In genomic region chr1:207868252-207868768, GRCh38 we compare ENCODE assay signal across 8 cellular contexts. TPM values are rescaled to one million over a fixed set of nuclear protein-coding genes. Genes with fewer than 3 reads are reported as not detected.
DNase-seq lines count a peak whose midpoint lies in the region; ATAC-seq and TF ChIP-seq lines count a peak whose summit lies in the region.

No MANE protein-coding gene starts in this region.

- intact Hi-C loops in natural killer cell (cut with micrococcal nuclease) = loop anchor here (2.0 kb wide), 1 partner anchor 70 kb away; no protein-coding TSS in a partner anchor

- TF ChIP-seq CTCF in natural killer cell (IDR thresholded peaks at IDR 0.05) = no peak

- H3K36me3 Mint-ChIP-seq in activated CD8-positive, alpha-beta T cell treated with anti-CD3 and anti-CD28 coated beads, Interleukin-2, amount 10 ng/mL, durations not matched to agents 7 days and 5 days (ENCODE audit: low read depth) = peaks cover 41% of the 10 kb centered on the region
- no peaks in the 10 kb centered on the region for H3K36me3 Mint-ChIP-seq in natural killer cell

- POLR2A ChIA-PET in activated CD8-positive, alpha-beta T cell treated with anti-CD3 and anti-CD28 coated beads, Interleukin-2, amount 10 ng/mL, durations not matched to agents 7 days and 5 days (lab: Charles Lee) = interaction anchor here (0.5 to 3.7 kb wide), 11 partner anchors 12 to 768 kb away, joined by 3 to 26 read pairs (median 6); no protein-coding TSS in a partner anchor

- CTCF ChIA-PET in activated CD8-positive, alpha-beta T cell treated with anti-CD3 and anti-CD28 coated beads, Interleukin-2, amount 10 ng/mL, durations not matched to agents 7 days and 5 days (lab: Charles Lee) = interaction anchor here (0.5 to 20.0 kb wide), 27 partner anchors 8 to 247 kb away, joined by 3 to 656 read pairs (median 6); no protein-coding TSS in a partner anchor

- peak overlapping the region; percentile 93 for H3K4me3 Mint-ChIP-seq in activated CD8-positive, alpha-beta T cell treated with anti-CD3 and anti-CD28 coated beads, Interleukin-2, amount 10 ng/mL, durations not matched to agents 7 days and 5 days
- H3K4me3 Mint-ChIP-seq in natural killer cell = peak overlapping the region; percentile 94

- peak; percentile 26 for ATAC-seq in HG03066 (IDR thresholded peaks at IDR 0.05; ENCODE audit: low read depth, unreplicated experiment)
- peak; percentile 28 for ATAC-seq in activated CD8-positive, alpha-beta T cell treated with anti-CD3 and anti-CD28 coated beads, Interleukin-2, amount 10 ng/mL, durations not matched to agents 7 days and 5 days
- peak; percentile 16 to 49 (median 35) for ATAC-seq in natural killer cell
- no peak for ATAC-seq in HG03457 (IDR thresholded peaks at IDR 0.05; ENCODE audit: unreplicated experiment)

- no peaks in the 10 kb centered on the region for H3K27me3 Mint-ChIP-seq in activated CD8-positive, alpha-beta T cell treated with anti-CD3 and anti-CD28 coated beads, Interleukin-2, amount 10 ng/mL, durations not matched to agents 7 days and 5 days (ENCODE audit: low read depth)
- H3K27me3 Mint-ChIP-seq in natural killer cell (ENCODE audit: low read depth in 2 of 2) = no peaks in the 10 kb centered on the region

- DNase-seq in DMS 273 (lab: John Stamatoyannopoulos, UW; ENCODE audit: unreplicated experiment) (peak; percentile 42), DMS 273 treated with DMSO at 0.1 percent for 48 hours (lab: John Stamatoyannopoulos, UW) (no peak), fibroblast of gingiva (ENCODE audit: low read depth) (peak; percentile 45), natural killer cell (peak; percentile 39), NCI-H1694 (lab: John Stamatoyannopoulos, UW) (no peak)
- DNase-seq in activated CD8-positive, alpha-beta T cell treated with anti-CD3 and anti-CD28 coated beads, Interleukin-2, amount 10 ng/mL, durations not matched to agents 7 days and 5 days = peak; percentile 49

- peak overlapping the region; percentile 86 for H3K27ac Mint-ChIP-seq in activated CD8-positive, alpha-beta T cell treated with anti-CD3 and anti-CD28 coated beads, Interleukin-2, amount 10 ng/mL, durations not matched to agents 7 days and 5 days
- H3K27ac Mint-ChIP-seq in natural killer cell = peak overlapping the region in 1 of 2 donors; percentile 37

- H3K9me3 Mint-ChIP-seq in activated CD8-positive, alpha-beta T cell treated with anti-CD3 and anti-CD28 coated beads, Interleukin-2, amount 10 ng/mL, durations not matched to agents 7 days and 5 days (ENCODE audit: insufficient read depth) = no peaks in the 10 kb centered on the region
- no peaks in the 10 kb centered on the region for H3K9me3 Mint-ChIP-seq in natural killer cell

- peaks cover 75% of the 10 kb centered on the region for H3K4me1 Mint-ChIP-seq in activated CD8-positive, alpha-beta T cell treated with anti-CD3 and anti-CD28 coated beads, Interleukin-2, amount 10 ng/mL, durations not matched to agents 7 days and 5 days (ENCODE audit: low read depth)
- H3K4me1 Mint-ChIP-seq in natural killer cell = peaks cover 80 to 84% of the 10 kb centered on the region in 2 donors

RNA-seq across cellular contexts. Expression of gene CD34, which starts 42.6 kb away (rescaled TPM):
- total RNA-seq in activated CD8-positive, alpha-beta T cell treated with anti-CD3 and anti-CD28 coated beads, Interleukin-2, amount 10 ng/mL, durations not matched to agents 7 days and 5 days = not detected
- under 1 TPM in 2 of 3 donors, not detected in 1; 0.14 to 0.30 TPM for total RNA-seq in natural killer cell

Comparison
In these comparisons a context has a peak if more than half of its experiments do, and no peak if none do; other contexts are left out.
1. DNase-seq: peak in DMS 273 (single experiment), activated CD8-positive, alpha-beta T cell treated with anti-CD3 and anti-CD28 coated beads, Interleukin-2, amount 10 ng/mL, durations not matched to agents 7 days and 5 days (single experiment), fibroblast of gingiva (single experiment) and natural killer cell (single experiment); none in DMS 273 treated with DMSO at 0.1 percent for 48 hours (single experiment) and NCI-H1694 (single experiment).